In genomic region chr9:127897194-127897692, GRCh38 we compare ENCODE assay signal across 8 cellular contexts. TPM values are rescaled to one million over a fixed set of nuclear protein-coding genes. Genes with fewer than 3 reads are reported as not detected.
DNase-seq lines count a peak whose midpoint lies in the region; ATAC-seq, FAIRE-seq and TF ChIP-seq lines count a peak whose summit lies in the region.

No MANE protein-coding gene starts in this region.

- TF ChIP-seq RAD21 in HepG2 (CRISPR knock-in tag; IDR thresholded peaks at IDR 0.05) = no peak

- peak in 1 of 2 experiments; percentile 79; a peak in 2 of 4 replicates for TF ChIP-seq EP300 in HepG2 (IDR thresholded peaks at IDR 0.05; ENCODE audit: low read depth in 2 of 2, low read length in 2 of 2)
- TF ChIP-seq EP300 in HepG2 (CRISPR knock-in tag; IDR thresholded peaks at IDR 0.05; ENCODE audit: borderline replicate concordance) = peak; percentile 62; the same call in 1 of the 2 replicates

- H3K4me2 ChIP-seq in OCI-LY7 (ENCODE audit: low read length) (peak overlapping the region; percentile 59), HepG2 (ENCODE audit: low read depth, low read length) (peak overlapping the region; percentile 86)

- H3K9me3 ChIP-seq in OCI-LY7 (ENCODE audit: low read length) (0 out of 2 replicates have a peak, but pooled peaks cover 19% of the 10 kb centered on the region), HepG2 (ENCODE audit: low read length) (peaks cover 17% of the 10 kb centered on the region), MG63 (peaks cover 37% of the 10 kb centered on the region)

- peak in 1 of 2 experiments; percentile 67; a peak in 2 of 4 replicates for TF ChIP-seq POLR2A in HepG2 (IDR thresholded peaks at IDR 0.05; ENCODE audit: insufficient read depth in 1 of 2, low read depth in 2 of 2, low read length in 2 of 2)

- H3K4me1 ChIP-seq in OCI-LY7 (ENCODE audit: insufficient read depth, low read length, poor library complexity, severe bottlenecking) (peaks cover 46% of the 10 kb centered on the region), HepG2 (ENCODE audit: insufficient read depth, low read length) (peaks cover 49% of the 10 kb centered on the region)

- H3K27ac ChIP-seq in OCI-LY7 (ENCODE audit: low read depth, low read length, poor library complexity, severe bottlenecking) (no peak overlapping the region), coronary artery (peak overlapping the region; percentile 93 to 99), HepG2 (ENCODE audit: extremely low read length, insufficient read depth, low read length) (peak overlapping the region; percentile 92)

- peak; percentile 93 for ATAC-seq in HepG2
- ATAC-seq in GM21723 (IDR thresholded peaks at IDR 0.05; ENCODE audit: unreplicated experiment) = no peak

- H3K4me3 ChIP-seq in OCI-LY7 (ENCODE audit: low read depth, low read length, poor library complexity, severe bottlenecking) = peak overlapping the region; percentile 26
- H3K4me3 ChIP-seq in coronary artery = peak overlapping the region; percentile 96
- H3K4me3 ChIP-seq in HepG2 (replicated peaks in 1 of 3; ENCODE audit: insufficient read depth in 1 of 3, low read depth in 2 of 3, low read length in 3 of 3) = peak overlapping the region; percentile 48 to 71 (median 56)
- no peak overlapping the region for H3K4me3 ChIP-seq in MG63

- no peak overlapping the region for H2AFZ ChIP-seq in OCI-LY7 (ENCODE audit: low read length)
- no peak overlapping the region for H2AFZ ChIP-seq in HepG2 (ENCODE audit: low read length)

- H3K36me3 ChIP-seq in OCI-LY7 (ENCODE audit: insufficient read depth, low read length) = peaks cover 49% of the 10 kb centered on the region
- peaks cover 26 to 42% of the 10 kb centered on the region in 2 experiments for H3K36me3 ChIP-seq in HepG2 (replicated peaks in 1 of 2; ENCODE audit: control insufficient read depth in 1 of 2, insufficient read depth in 2 of 2, low read length in 2 of 2)
- peaks cover 57% of the 10 kb centered on the region for H3K36me3 ChIP-seq in MG63

- no peaks in the 10 kb centered on the region for H3K9me2 ChIP-seq in OCI-LY7 (ENCODE audit: insufficient read depth, low read length)

- WGBS in HepG2 (ENCODE audit: low lambda C conversion rate) = 0% methylated on average over 6 of the region's 19 CpGs

- BruUV-seq in OCI-LY7 (replicated peaks; lab: Mats Ljungman, UMichigan) (no TSS peak), HepG2 (replicated peaks; lab: Mats Ljungman, UMichigan) (no TSS peak)

- H3K27me3 ChIP-seq in HepG2 (ENCODE audit: control insufficient read depth in 1 of 2, insufficient read depth in 2 of 2, low read length in 2 of 2) = no peaks in the 10 kb centered on the region
- no peaks in the 10 kb centered on the region for H3K27me3 ChIP-seq in MG63

- in situ Hi-C loops in HepG2 (cut with HindIII; ENCODE audit: extremely low pct_ligation_motif_present, low pct_unique_long_range_greater_than_20kb) = no loop called here

- H3K79me2 ChIP-seq in OCI-LY7 (ENCODE audit: insufficient read depth, low read depth, low read length) (no peaks in the 10 kb centered on the region), HepG2 (ENCODE audit: insufficient read depth, low read length) (peaks cover 19% of the 10 kb centered on the region)

- peak overlapping the region; percentile 75 for H3K9ac ChIP-seq in HepG2 (ENCODE audit: insufficient read depth, low read depth, low read length)

- no peak for TF ChIP-seq CTCF in OCI-LY7 (conservative IDR thresholded peaks at IDR 0.05; ENCODE audit: low read length)
- no peak for TF ChIP-seq CTCF in coronary artery (IDR thresholded peaks at IDR 0.05)
- peak; percentile 31; the same call in 1 of the 2 replicates for TF ChIP-seq CTCF in HepG2 (CRISPR knock-in tag; IDR thresholded peaks at IDR 0.05)

- 0 out of 2 replicates have a peak, but pooled peaks cover 3% of the 10 kb centered on the region for H4K20me1 ChIP-seq in OCI-LY7 (ENCODE audit: insufficient read depth, low read length)
- no peaks in the 10 kb centered on the region for H4K20me1 ChIP-seq in HepG2 (ENCODE audit: insufficient read depth, low read length)

- peak; percentile 39 for DNase-seq in SIG-M5 treated with dmso at 0.1 percent for 504 hours (lab: John Stamatoyannopoulos, UW; ENCODE audit: unreplicated experiment)
- no peak for DNase-seq in SIG-M5 (lab: John Stamatoyannopoulos, UW)
- DNase-seq in OCI-LY7 (ENCODE audit: low spot score) = peak; percentile 72
- peak; percentile 94 for DNase-seq in coronary artery (ENCODE audit: low spot score)
- DNase-seq in HepG2 (ENCODE audit: low spot score) = peak; percentile 95
- DNase-seq in stimulated activated naive CD4-positive, alpha-beta T cell treated with Interleukin-2 at 50 U/mL for 16 hours (lab: John Stamatoyannopoulos, UW) = peak; percentile 18
- DNase-seq in MG63 = no peak

- intact Hi-C loops in OCI-LY7 (cut with micrococcal nuclease; ENCODE audit: unreplicated experiment) = no loop called here
- intact Hi-C loops in HepG2 (cut with micrococcal nuclease; ENCODE audit: unreplicated experiment) = no loop called here

- CTCF ChIA-PET in OCI-LY7 (lab: Charles Lee; ENCODE audit: unreplicated experiment) = interaction anchor here (0.5 to 0.6 kb wide), 4 partner anchors 13 to 20 kb away, joined by 3 to 9 read pairs (median 4); no protein-coding TSS in a partner anchor
- CTCF ChIA-PET in HepG2 (lab: Yijun Ruan, JAX; ENCODE audit: low intra/inter-chr PET ratio, low total read pairs) = no interaction called here

- FAIRE-seq in HepG2 (lab: Jason Lieb, UNC) = peak; percentile 90

- POLR2A ChIA-PET in OCI-LY7 (lab: Charles Lee) = interaction anchor here (0.6 kb wide), 1 partner anchor 15 kb away, joined by 3 read pairs; no protein-coding TSS in a partner anchor
- POLR2A ChIA-PET in HepG2 (lab: Yijun Ruan, JAX) = interaction anchor here (0.6 to 3.8 kb wide), 26 partner anchors 9 to 787 kb away, joined by 3 to 55 read pairs (median 4); partner anchors contain the start of genes AK1, SLC2A8, ST6GALNAC4 and TOR2A

RNA-seq across cellular contexts. Expression of gene ST6GALNAC6, which starts 2.2 kb away (rescaled TPM):
- total RNA-seq in OCI-LY7 (2014; rRNA removed; shearing (Covaris generic)) = 38.8 and 43.7 TPM in 2 replicates
- total RNA-seq in OCI-LY7 (2022) = 51.3 and 52.7 TPM in 2 replicates
- total RNA-seq in HepG2 (2016; rRNA removed; fragmentation: Illumina TruSeq; extraction: Trizol) = 16.7 and 18.5 TPM in 2 replicates
- total RNA-seq in HepG2 (2016; cell fraction: cytosol; rRNA removed; fragmentation: Illumina TruSeq; extraction: Trizol; ENCODE audit: low read depth) = 13.5 and 13.9 TPM in 2 replicates
- 11.7 and 18.2 TPM in 2 replicates for total RNA-seq in HepG2 (2016; cell fraction: insoluble cytoplasmic fraction; rRNA removed; fragmentation: Illumina TruSeq; extraction: Trizol)
- 42.0 and 46.1 TPM in 2 replicates for total RNA-seq in HepG2 (2016; cell fraction: membrane; rRNA removed; fragmentation: Illumina TruSeq; extraction: Trizol)
- total RNA-seq in HepG2 (2016; cell fraction: nucleus; rRNA removed; fragmentation: Illumina TruSeq; extraction: Trizol) = 13.4 and 15.1 TPM in 2 replicates
- 65.4 and 103 TPM in 2 replicates for polyA plus RNA-seq in HepG2 (2011; rRNA removed)
- polyA plus RNA-seq in HepG2 (2011; cell fraction: cytosol; rRNA removed) = 63.0 and 69.3 TPM in 2 replicates
- polyA plus RNA-seq in HepG2 (2011; cell fraction: nucleus; rRNA removed) = 134 and 138 TPM in 2 replicates
- polyA plus RNA-seq in HepG2 (2012) = 36.1 and 53.0 TPM in 2 replicates
- 33.4 and 37.1 TPM in 2 replicates for polyA plus RNA-seq in HepG2 (2016; cell fraction: cytosol; fragmentation: Illumina TruSeq; extraction: Trizol; ENCODE audit: low read depth)
- polyA plus RNA-seq in HepG2 (2016; cell fraction: insoluble cytoplasmic fraction; fragmentation: Illumina TruSeq; extraction: Trizol; ENCODE audit: low read depth) = 18.0 and 19.3 TPM in 2 replicates
- polyA plus RNA-seq in HepG2 (2016; cell fraction: membrane; fragmentation: Illumina TruSeq; extraction: Trizol; ENCODE audit: low read depth) = 54.8 and 59.0 TPM in 2 replicates
- 32.9 and 35.5 TPM in 2 replicates for polyA plus RNA-seq in HepG2 (2016; cell fraction: nucleus; fragmentation: Illumina TruSeq; extraction: Trizol; ENCODE audit: insufficient read depth, low read depth)
- polyA minus RNA-seq in HepG2 (2011; rRNA and poly(A)+ RNA removed; ENCODE audit: low replicate concordance) = 41.6 and 91.9 TPM in 2 replicates
- 15.4 and 21.1 TPM in 2 replicates for polyA minus RNA-seq in HepG2 (2011; cell fraction: cytosol; rRNA and poly(A)+ RNA removed)
- 22.4 and 22.6 TPM in 2 replicates for polyA minus RNA-seq in HepG2 (2011; cell fraction: nucleus; rRNA and poly(A)+ RNA removed)
- 40.5 and 47.3 TPM in 2 replicates for total RNA-seq in MG63 (2014; rRNA removed; shearing (Covaris generic); ENCODE audit: low replicate concordance)

RNA-seq across cellular contexts. Expression of gene ST6GALNAC4, which starts 19.6 kb away (rescaled TPM):
- 112 and 180 TPM in 2 replicates for total RNA-seq in OCI-LY7 (2014; rRNA removed; shearing (Covaris generic))
- total RNA-seq in OCI-LY7 (2022) (118 and 125 TPM in 2 replicates), HepG2 (2016; rRNA removed; fragmentation: Illumina TruSeq; extraction: Trizol) (14.8 and 18.8 TPM in 2 replicates)
- total RNA-seq in HepG2 (2016; cell fraction: cytosol; rRNA removed; fragmentation: Illumina TruSeq; extraction: Trizol; ENCODE audit: low read depth) = 35.6 and 43.0 TPM in 2 replicates
- 13.0 and 19.7 TPM in 2 replicates for total RNA-seq in HepG2 (2016; cell fraction: insoluble cytoplasmic fraction; rRNA removed; fragmentation: Illumina TruSeq; extraction: Trizol)
- 47.7 and 65.6 TPM in 2 replicates for total RNA-seq in HepG2 (2016; cell fraction: membrane; rRNA removed; fragmentation: Illumina TruSeq; extraction: Trizol)
- total RNA-seq in HepG2 (2016; cell fraction: nucleus; rRNA removed; fragmentation: Illumina TruSeq; extraction: Trizol) = 12.8 and 17.5 TPM in 2 replicates
- 27.7 and 36.4 TPM in 2 replicates for polyA plus RNA-seq in HepG2 (2011; rRNA removed)
- 26.2 and 47.9 TPM in 2 replicates for polyA plus RNA-seq in HepG2 (2011; cell fraction: cytosol; rRNA removed)
- 41.2 and 43.3 TPM in 2 replicates for polyA plus RNA-seq in HepG2 (2011; cell fraction: nucleus; rRNA removed)
- polyA plus RNA-seq in HepG2 (2012) = 14.8 and 21.6 TPM in 2 replicates
- polyA plus RNA-seq in HepG2 (2016; cell fraction: cytosol; fragmentation: Illumina TruSeq; extraction: Trizol; ENCODE audit: low read depth) = 55.5 and 75.3 TPM in 2 replicates
- 20.6 and 23.9 TPM in 2 replicates for polyA plus RNA-seq in HepG2 (2016; cell fraction: insoluble cytoplasmic fraction; fragmentation: Illumina TruSeq; extraction: Trizol; ENCODE audit: low read depth)
- 69.4 and 78.8 TPM in 2 replicates for polyA plus RNA-seq in HepG2 (2016; cell fraction: membrane; fragmentation: Illumina TruSeq; extraction: Trizol; ENCODE audit: low read depth)
- polyA plus RNA-seq in HepG2 (2016; cell fraction: nucleus; fragmentation: Illumina TruSeq; extraction: Trizol; ENCODE audit: insufficient read depth, low read depth) = 25.2 and 32.3 TPM in 2 replicates
- polyA minus RNA-seq in HepG2 (2011; rRNA and poly(A)+ RNA removed; ENCODE audit: low replicate concordance) = 74.4 and 118 TPM in 2 replicates
- 40.0 and 42.1 TPM in 2 replicates for polyA minus RNA-seq in HepG2 (2011; cell fraction: cytosol; rRNA and poly(A)+ RNA removed)
- 15.6 and 17.8 TPM in 2 replicates for polyA minus RNA-seq in HepG2 (2011; cell fraction: nucleus; rRNA and poly(A)+ RNA removed)
- 4.7 and 26.9 TPM in 2 replicates for total RNA-seq in MG63 (2014; rRNA removed; shearing (Covaris generic); ENCODE audit: low replicate concordance)

RNA-seq across cellular contexts. Expression of gene AK1, which starts 19.8 kb away (rescaled TPM):
- total RNA-seq in OCI-LY7 (2014; rRNA removed; shearing (Covaris generic)) = 10.7 and 19.5 TPM in 2 replicates
- total RNA-seq in OCI-LY7 (2022) (21.6 and 22.6 TPM in 2 replicates), HepG2 (2016; rRNA removed; fragmentation: Illumina TruSeq; extraction: Trizol) (25.7 and 32.8 TPM in 2 replicates)
- total RNA-seq in HepG2 (2016; cell fraction: cytosol; rRNA removed; fragmentation: Illumina TruSeq; extraction: Trizol; ENCODE audit: low read depth) = 12.5 and 17.4 TPM in 2 replicates
- total RNA-seq in HepG2 (2016; cell fraction: insoluble cytoplasmic fraction; rRNA removed; fragmentation: Illumina TruSeq; extraction: Trizol) = 27.8 and 33.7 TPM in 2 replicates
- 18.2 and 19.8 TPM in 2 replicates for total RNA-seq in HepG2 (2016; cell fraction: membrane; rRNA removed; fragmentation: Illumina TruSeq; extraction: Trizol)
- 13.7 and 15.3 TPM in 2 replicates for total RNA-seq in HepG2 (2016; cell fraction: nucleus; rRNA removed; fragmentation: Illumina TruSeq; extraction: Trizol)
- 19.1 and 28.5 TPM in 2 replicates for polyA plus RNA-seq in HepG2 (2011; rRNA removed)
- polyA plus RNA-seq in HepG2 (2011; cell fraction: cytosol; rRNA removed) = 29.9 and 38.0 TPM in 2 replicates
- 34.1 and 55.6 TPM in 2 replicates for polyA plus RNA-seq in HepG2 (2011; cell fraction: nucleus; rRNA removed)
- polyA plus RNA-seq in HepG2 (2012) = 17.5 and 23.3 TPM in 2 replicates
- polyA plus RNA-seq in HepG2 (2016; cell fraction: cytosol; fragmentation: Illumina TruSeq; extraction: Trizol; ENCODE audit: low read depth) = 28.9 and 48.9 TPM in 2 replicates
- polyA plus RNA-seq in HepG2 (2016; cell fraction: insoluble cytoplasmic fraction; fragmentation: Illumina TruSeq; extraction: Trizol; ENCODE audit: low read depth) = 44.7 and 50.7 TPM in 2 replicates
- 31.6 and 41.6 TPM in 2 replicates for polyA plus RNA-seq in HepG2 (2016; cell fraction: membrane; fragmentation: Illumina TruSeq; extraction: Trizol; ENCODE audit: low read depth)
- polyA plus RNA-seq in HepG2 (2016; cell fraction: nucleus; fragmentation: Illumina TruSeq; extraction: Trizol; ENCODE audit: insufficient read depth, low read depth) = 39.2 and 40.7 TPM in 2 replicates
- polyA minus RNA-seq in HepG2 (2011; rRNA and poly(A)+ RNA removed; ENCODE audit: low replicate concordance) = 3.6 and 45.8 TPM in 2 replicates
- 3.8 and 5.4 TPM in 2 replicates for polyA minus RNA-seq in HepG2 (2011; cell fraction: cytosol; rRNA and poly(A)+ RNA removed)
- polyA minus RNA-seq in HepG2 (2011; cell fraction: nucleus; rRNA and poly(A)+ RNA removed) = 1.7 and 4.1 TPM in 2 replicates
- 36.6 and 69.0 TPM in 2 replicates for total RNA-seq in MG63 (2014; rRNA removed; shearing (Covaris generic); ENCODE audit: low replicate concordance)

RNA-seq across cellular contexts. Expression of gene PIP5KL1, which starts 33.3 kb away (rescaled TPM):
- 0.59 and 0.95 TPM in 2 replicates for total RNA-seq in OCI-LY7 (2014; rRNA removed; shearing (Covaris generic))
- total RNA-seq in OCI-LY7 (2022) (4.4 and 4.6 TPM in 2 replicates), HepG2 (2016; rRNA removed; fragmentation: Illumina TruSeq; extraction: Trizol) (0.20 TPM in 1 of 2 replicates, not detected in the other)
- total RNA-seq in HepG2 (2016; cell fraction: cytosol; rRNA removed; fragmentation: Illumina TruSeq; extraction: Trizol; ENCODE audit: low read depth) = 0.51 TPM in 1 of 2 replicates, not detected in the other
- total RNA-seq in HepG2 (2016; cell fraction: insoluble cytoplasmic fraction; rRNA removed; fragmentation: Illumina TruSeq; extraction: Trizol) = 0.15 TPM in 1 of 2 replicates, not detected in the other
- not detected in 2 replicates for total RNA-seq in HepG2 (2016; cell fraction: membrane; rRNA removed; fragmentation: Illumina TruSeq; extraction: Trizol)
- total RNA-seq in HepG2 (2016; cell fraction: nucleus; rRNA removed; fragmentation: Illumina TruSeq; extraction: Trizol) = 0.56 TPM in 1 of 2 replicates, not detected in the other
- polyA plus RNA-seq in HepG2 (2011; rRNA removed) = 0.44 and 0.49 TPM in 2 replicates
- polyA plus RNA-seq in HepG2 (2011; cell fraction: cytosol; rRNA removed) = 0.17 and 0.32 TPM in 2 replicates
- polyA plus RNA-seq in HepG2 (2011; cell fraction: nucleus; rRNA removed) = 5.3 and 9.9 TPM in 2 replicates
- polyA plus RNA-seq in HepG2 (2012) = 0.32 and 0.67 TPM in 2 replicates
- polyA plus RNA-seq in HepG2 (2016; cell fraction: cytosol; fragmentation: Illumina TruSeq; extraction: Trizol; ENCODE audit: low read depth) = 0.24 TPM in 1 of 2 replicates, not detected in the other
- not detected in 2 replicates for polyA plus RNA-seq in HepG2 (2016; cell fraction: insoluble cytoplasmic fraction; fragmentation: Illumina TruSeq; extraction: Trizol; ENCODE audit: low read depth)
- polyA plus RNA-seq in HepG2 (2016; cell fraction: membrane; fragmentation: Illumina TruSeq; extraction: Trizol; ENCODE audit: low read depth) = not detected in 2 replicates
- polyA plus RNA-seq in HepG2 (2016; cell fraction: nucleus; fragmentation: Illumina TruSeq; extraction: Trizol; ENCODE audit: insufficient read depth, low read depth) = 1.1 TPM in 1 of 2 replicates, not detected in the other
- 0.72 and 1.4 TPM in 2 replicates for polyA minus RNA-seq in HepG2 (2011; rRNA and poly(A)+ RNA removed; ENCODE audit: low replicate concordance)
- polyA minus RNA-seq in HepG2 (2011; cell fraction: cytosol; rRNA and poly(A)+ RNA removed) = 0.88 TPM in 1 of 2 replicates, not detected in the other
- 1.3 and 2.2 TPM in 2 replicates for polyA minus RNA-seq in HepG2 (2011; cell fraction: nucleus; rRNA and poly(A)+ RNA removed)
- 0.13 TPM in 1 of 2 replicates, not detected in the other for total RNA-seq in MG63 (2014; rRNA removed; shearing (Covaris generic); ENCODE audit: low replicate concordance)

RNA-seq across cellular contexts. Expression of gene DPM2, which starts 40.4 kb away (rescaled TPM):
- 31.6 and 49.7 TPM in 2 replicates for total RNA-seq in OCI-LY7 (2014; rRNA removed; shearing (Covaris generic))
- total RNA-seq in OCI-LY7 (2022) (47.7 and 50.7 TPM in 2 replicates), HepG2 (2016; rRNA removed; fragmentation: Illumina TruSeq; extraction: Trizol) (17.5 and 24.8 TPM in 2 replicates)
- 20.0 and 27.3 TPM in 2 replicates for total RNA-seq in HepG2 (2016; cell fraction: cytosol; rRNA removed; fragmentation: Illumina TruSeq; extraction: Trizol; ENCODE audit: low read depth)
- total RNA-seq in HepG2 (2016; cell fraction: insoluble cytoplasmic fraction; rRNA removed; fragmentation: Illumina TruSeq; extraction: Trizol) = 14.9 and 23.0 TPM in 2 replicates
- total RNA-seq in HepG2 (2016; cell fraction: membrane; rRNA removed; fragmentation: Illumina TruSeq; extraction: Trizol) = 31.4 and 35.9 TPM in 2 replicates
- total RNA-seq in HepG2 (2016; cell fraction: nucleus; rRNA removed; fragmentation: Illumina TruSeq; extraction: Trizol) = 18.6 and 22.0 TPM in 2 replicates
- 35.3 and 38.6 TPM in 2 replicates for polyA plus RNA-seq in HepG2 (2011; rRNA removed)
- polyA plus RNA-seq in HepG2 (2011; cell fraction: cytosol; rRNA removed) = 30.5 and 35.2 TPM in 2 replicates
- polyA plus RNA-seq in HepG2 (2011; cell fraction: nucleus; rRNA removed) = 36.6 and 37.4 TPM in 2 replicates
- 21.4 and 25.3 TPM in 2 replicates for polyA plus RNA-seq in HepG2 (2012)
- polyA plus RNA-seq in HepG2 (2016; cell fraction: cytosol; fragmentation: Illumina TruSeq; extraction: Trizol; ENCODE audit: low read depth) = 32.5 and 40.9 TPM in 2 replicates
- polyA plus RNA-seq in HepG2 (2016; cell fraction: insoluble cytoplasmic fraction; fragmentation: Illumina TruSeq; extraction: Trizol; ENCODE audit: low read depth) = 30.7 and 34.8 TPM in 2 replicates
- polyA plus RNA-seq in HepG2 (2016; cell fraction: membrane; fragmentation: Illumina TruSeq; extraction: Trizol; ENCODE audit: low read depth) = 49.8 and 53.8 TPM in 2 replicates
- polyA plus RNA-seq in HepG2 (2016; cell fraction: nucleus; fragmentation: Illumina TruSeq; extraction: Trizol; ENCODE audit: insufficient read depth, low read depth) = 49.9 and 52.5 TPM in 2 replicates
- 68.5 and 193 TPM in 2 replicates for polyA minus RNA-seq in HepG2 (2011; rRNA and poly(A)+ RNA removed; ENCODE audit: low replicate concordance)
- polyA minus RNA-seq in HepG2 (2011; cell fraction: cytosol; rRNA and poly(A)+ RNA removed) = 12.9 and 15.4 TPM in 2 replicates
- polyA minus RNA-seq in HepG2 (2011; cell fraction: nucleus; rRNA and poly(A)+ RNA removed) = 34.8 and 35.4 TPM in 2 replicates
- 23.3 and 38.9 TPM in 2 replicates for total RNA-seq in MG63 (2014; rRNA removed; shearing (Covaris generic); ENCODE audit: low replicate concordance)

Comparison
In these comparisons a context has a peak if more than half of its experiments do, and no peak if none do; other contexts are left out.
1. DNase-seq: peak in SIG-M5 treated with dmso at 0.1 percent for 504 hours (single experiment), OCI-LY7 (single experiment), coronary artery (single experiment), HepG2 (single experiment) and stimulated activated naive CD4-positive, alpha-beta T cell treated with Interleukin-2 at 50 U/mL for 16 hours (single experiment); none in SIG-M5 (single experiment) and MG63 (single experiment).